24 cellular contexts compared by ENCODE assay signal in genomic region chr10:550665-551460, GRCh38.
A peak's percentile ranks its signal among the peaks of the same experiment; 100 is the strongest.
DNase-seq lines count a peak whose midpoint lies in the region; ATAC-seq and TF ChIP-seq lines count a peak whose summit lies in the region.
"Had no signal": no experiment of that assay in that cellular context is flagged by ENCODE, and none has a peak within 500 bp of the region (broad histone marks: within the 10 kb centered on the region; RNA-seq: fewer than 3 reads in every experiment).

No MANE protein-coding gene starts in this region.

- peak overlapping the region; percentile 30 for H3K27ac Mint-ChIP-seq in progenitor cell of endocrine pancreas
- H3K27ac Mint-ChIP-seq: CD4-positive, alpha-beta memory T cell had no signal

- H3K27me3 Mint-ChIP-seq in progenitor cell of endocrine pancreas, result no peaks in the 10 kb centered on the region

- ATAC-seq in right cardiac atrium (peak; percentile 13 to 26), Right ventricle myocardium superior (ENCODE audit: poor library complexity) (no peak), left lobe of liver (peak; percentile 11)
- ATAC-seq: Panc1 had no signal

- no peak overlapping the region for H3K4me3 ChIP-seq in right cardiac atrium (ENCODE audit: low read length)
- H3K4me3 ChIP-seq: BLaER1 treated with 17β-estradiol and CSF1 and Interleukin-3, amounts not matched to agents 10 nM and 100 nM; GM23248; HAP-1; SJCRH30 had no signal

- no peaks in the 10 kb centered on the region for H3K27me3 ChIP-seq in right cardiac atrium (ENCODE audit: control insufficient read depth, insufficient read depth)
- H3K27me3 ChIP-seq: SJCRH30 had no signal

- no peaks in the 10 kb centered on the region for H3K9me3 ChIP-seq in right cardiac atrium (ENCODE audit: control insufficient read depth, low read length)
- H3K9me3 ChIP-seq: BLaER1 treated with 17β-estradiol and CSF1 and Interleukin-3, amounts not matched to agents 10 nM and 100 nM; HAP-1; SJCRH30 had no signal

- no peak for TF ChIP-seq CTCF in progenitor cell of endocrine pancreas (IDR thresholded peaks at IDR 0.05; ENCODE audit: unreplicated experiment)

- H3K36me3 Mint-ChIP-seq in progenitor cell of endocrine pancreas (ENCODE audit: insufficient read depth), result no peaks in the 10 kb centered on the region
- H3K36me3 Mint-ChIP-seq: CD4-positive, alpha-beta memory T cell had no signal

- H3K4me1 Mint-ChIP-seq in progenitor cell of endocrine pancreas (ENCODE audit: low read depth), result peaks cover 29% of the 10 kb centered on the region

- H3K27ac ChIP-seq in right cardiac atrium (ENCODE audit: low read length), result no peak overlapping the region
- H3K27ac ChIP-seq: BLaER1 treated with 17β-estradiol and CSF1 and Interleukin-3, amounts not matched to agents 10 nM and 100 nM; GM23248; KMS-11; SJCRH30 had no signal

- no peaks in the 10 kb centered on the region for H3K4me1 ChIP-seq in right cardiac atrium (ENCODE audit: control insufficient read depth, insufficient read depth, low read length)

- DNase-seq in right cardiac atrium (no peak), Right ventricle myocardium superior (no peak), left lobe of liver (ENCODE audit: low spot score) (no peak), progenitor cell of endocrine pancreas (ENCODE audit: low spot score, unreplicated experiment) (no peak), medulla oblongata (ENCODE audit: extremely low spot score) (no peak), islet precursor cell (no peak), cerebellar cortex (ENCODE audit: low spot score) (no peak)
- DNase-seq: 8988T; CD4-positive, alpha-beta memory T cell; DMS153; GM23248; IMR-90; NCI-H1092 treated with DMSO at 0.1 percent for 48 hours; NCI-H146; NCI-H2029 treated with DMSO at 0.1 percent for 48 hours; NCI-H226; NCI-H524; NCI-H774; NK-92 treated with Interleukin-12 subunit alpha and Interleukin-12 subunit beta, amount 100 ng/mL, for 24 hours; SJCRH30 had no signal

- intact Hi-C loops in right cardiac atrium (cut with DNase I) (no loop called here), Right ventricle myocardium superior (cut with DNase I) (no loop called here)

- 89% methylated on average over 25 of the region's 25 CpGs for WGBS in right cardiac atrium

- no peaks in the 10 kb centered on the region for H3K9me3 Mint-ChIP-seq in progenitor cell of endocrine pancreas (ENCODE audit: low read depth)
- H3K9me3 Mint-ChIP-seq: CD4-positive, alpha-beta memory T cell had no signal

- no peak overlapping the region for H3K4me3 Mint-ChIP-seq in progenitor cell of endocrine pancreas (ENCODE audit: low read depth)
- H3K4me3 Mint-ChIP-seq: CD4-positive, alpha-beta memory T cell had no signal
